ENCODE assay signal across 10 cellular contexts in the genomic region with DNA sequence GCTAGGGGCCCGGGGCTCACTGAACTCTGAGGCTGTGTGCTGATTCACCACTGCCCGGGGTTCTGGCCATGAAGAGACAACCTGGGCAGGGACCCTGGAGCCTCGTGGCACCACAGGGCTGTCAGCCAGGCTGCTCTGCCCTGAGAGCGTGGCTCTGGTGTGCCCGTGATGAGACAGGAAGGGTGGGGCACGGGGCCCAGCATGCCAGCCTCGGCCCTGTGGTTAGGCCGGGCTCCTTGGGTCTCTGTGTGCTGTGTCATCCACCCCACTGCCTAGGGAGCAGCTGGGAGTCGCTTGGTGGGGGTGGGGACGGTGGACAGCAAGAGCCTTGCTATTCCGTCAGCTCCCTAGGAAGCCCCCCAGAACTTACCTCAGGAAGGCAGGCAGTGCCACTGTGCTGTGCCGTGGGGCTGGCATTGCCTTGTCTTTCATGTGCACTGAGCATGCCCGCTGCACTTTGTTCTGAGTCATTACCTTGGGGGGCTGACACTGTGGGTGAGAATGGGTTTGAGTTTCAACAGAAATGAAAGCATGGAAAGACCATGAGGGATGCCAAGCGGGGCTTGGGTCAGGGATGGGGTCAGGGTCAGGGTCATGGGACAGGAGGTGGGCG. TPM values are rescaled to one million over a fixed set of nuclear protein-coding genes. Genes with fewer than 3 reads are reported as not detected.
DNase-seq lines count a peak whose midpoint lies in the region; ATAC-seq and TF ChIP-seq lines count a peak whose summit lies in the region.
"Had no signal": no experiment of that assay in that cellular context is flagged by ENCODE, and none has a peak within 500 bp of the region (broad histone marks: within the 10 kb centered on the region; RNA-seq: fewer than 3 reads in every experiment).

No MANE protein-coding gene starts in this region.

- TF ChIP-seq CTCF in AG10803 (conservative IDR thresholded peaks at IDR 0.05; ENCODE audit: low read length) = no peak
- TF ChIP-seq CTCF in HFFc6 (IDR thresholded peaks at IDR 0.05) = no peak

- peak; percentile 52 for ATAC-seq in activated CD8-positive, alpha-beta T cell treated with anti-CD3 and anti-CD28 coated beads, Interleukin-2, amount 10 ng/mL, durations not matched to agents 7 days and 5 days
- peak; percentile 26 for ATAC-seq in left colon

- peak; percentile 51 for DNase-seq in AG10803 (ENCODE audit: low read depth)
- DNase-seq in HFFc6 = peak; percentile 65
- peak; percentile 30 for DNase-seq in activated CD8-positive, alpha-beta T cell treated with anti-CD3 and anti-CD28 coated beads, Interleukin-2, amount 10 ng/mL, durations not matched to agents 7 days and 5 days
- DNase-seq in left colon = no peak
- DNase-seq in GF-D8 (lab: John Stamatoyannopoulos, UW) = no peak
- DNase-seq in SHP77 treated with DMSO at 0.1 percent for 48 hours (lab: John Stamatoyannopoulos, UW) = no peak
- no peak for DNase-seq in activated CD8-positive, alpha-beta memory T cell treated with anti-CD3 and anti-CD28 coated beads, Interleukin-2, amount 50 U/mL, for 48 hours
- no peak for DNase-seq in inferior parietal cortex (ENCODE audit: extremely low spot score)
- DNase-seq: NCI-H2029 had no signal

- H3K27ac Mint-ChIP-seq in HFFc6 = peak overlapping the region; percentile 94
- H3K27ac Mint-ChIP-seq in activated CD8-positive, alpha-beta T cell treated with anti-CD3 and anti-CD28 coated beads, Interleukin-2, amount 10 ng/mL, durations not matched to agents 7 days and 5 days = peak overlapping the region; percentile 82
- H3K27ac Mint-ChIP-seq: progenitor cell of endocrine pancreas had no signal

- POLR2A ChIA-PET in activated CD8-positive, alpha-beta T cell treated with anti-CD3 and anti-CD28 coated beads, Interleukin-2, amount 10 ng/mL, durations not matched to agents 7 days and 5 days (lab: Charles Lee) = no interaction called here

- H3K4me3 ChIP-seq in AG10803 (ENCODE audit: low read length) = no peak overlapping the region

- peaks cover 11% of the 10 kb centered on the region for H3K36me3 Mint-ChIP-seq in HFFc6 (ENCODE audit: low read depth)
- H3K36me3 Mint-ChIP-seq in activated CD8-positive, alpha-beta T cell treated with anti-CD3 and anti-CD28 coated beads, Interleukin-2, amount 10 ng/mL, durations not matched to agents 7 days and 5 days (ENCODE audit: low read depth) = peaks cover 11% of the 10 kb centered on the region

- H3K4me1 Mint-ChIP-seq in HFFc6 (ENCODE audit: low read depth) = peaks cover 19% of the 10 kb centered on the region
- peaks cover 15% of the 10 kb centered on the region for H3K4me1 Mint-ChIP-seq in activated CD8-positive, alpha-beta T cell treated with anti-CD3 and anti-CD28 coated beads, Interleukin-2, amount 10 ng/mL, durations not matched to agents 7 days and 5 days (ENCODE audit: low read depth)

- CTCF ChIA-PET in activated CD8-positive, alpha-beta T cell treated with anti-CD3 and anti-CD28 coated beads, Interleukin-2, amount 10 ng/mL, durations not matched to agents 7 days and 5 days (lab: Charles Lee) = no interaction called here

- H3K9me3 Mint-ChIP-seq in HFFc6 = no peaks in the 10 kb centered on the region
- no peaks in the 10 kb centered on the region for H3K9me3 Mint-ChIP-seq in activated CD8-positive, alpha-beta T cell treated with anti-CD3 and anti-CD28 coated beads, Interleukin-2, amount 10 ng/mL, durations not matched to agents 7 days and 5 days (ENCODE audit: insufficient read depth)

- no peak overlapping the region for H3K4me3 Mint-ChIP-seq in HFFc6
- no peak overlapping the region for H3K4me3 Mint-ChIP-seq in activated CD8-positive, alpha-beta T cell treated with anti-CD3 and anti-CD28 coated beads, Interleukin-2, amount 10 ng/mL, durations not matched to agents 7 days and 5 days

- 0 out of 2 replicates have a peak, but pooled peaks cover 3% of the 10 kb centered on the region for H3K27me3 Mint-ChIP-seq in HFFc6 (ENCODE audit: insufficient read depth)
- H3K27me3 Mint-ChIP-seq in activated CD8-positive, alpha-beta T cell treated with anti-CD3 and anti-CD28 coated beads, Interleukin-2, amount 10 ng/mL, durations not matched to agents 7 days and 5 days (ENCODE audit: low read depth) = no peaks in the 10 kb centered on the region
- H3K27me3 Mint-ChIP-seq: progenitor cell of endocrine pancreas had no signal

- intact Hi-C loops in left colon (cut with DNase I, micrococcal nuclease) = loop anchor here in 1 of 2 donors (10.0 kb wide), 1 partner anchor 166 kb away; no protein-coding TSS in a partner anchor

RNA-seq across cellular contexts. Expression of a gene that starts 31.7 kb away (rescaled TPM):
- total RNA-seq in HFFc6 (2021; fragmentation: NEBNext Ultra II Directional; extraction: Animal tissue kit (Norgen Biotek cat#: 25700)) = 10 to 100 TPM in 1 of 6 experiments, 1 to 10 TPM in 5; 8.0 to 11.2 (median 9.0) TPM
- 10 to 100 TPM; 19.1 to 21.2 TPM for total RNA-seq in activated CD8-positive, alpha-beta T cell treated with anti-CD3 and anti-CD28 coated beads, Interleukin-2, amount 10 ng/mL, durations not matched to agents 7 days and 5 days
- total RNA-seq in left colon = 10 to 100 TPM; 17.1 to 17.6 TPM

Comparison
In these comparisons a context has a peak if more than half of its experiments do, and no peak if none do; other contexts are left out.
1. DNase-seq: peak in AG10803 (single experiment), HFFc6 (single experiment) and activated CD8-positive, alpha-beta T cell treated with anti-CD3 and anti-CD28 coated beads, Interleukin-2, amount 10 ng/mL, durations not matched to agents 7 days and 5 days (single experiment); none in left colon (0 of 2), GF-D8 (single experiment), SHP77 treated with DMSO at 0.1 percent for 48 hours (single experiment), activated CD8-positive, alpha-beta memory T cell treated with anti-CD3 and anti-CD28 coated beads, Interleukin-2, amount 50 U/mL, for 48 hours (single experiment) and inferior parietal cortex (single experiment).